Comparison of ENCODE assay signal across 21 cellular contexts in the genomic region with DNA sequence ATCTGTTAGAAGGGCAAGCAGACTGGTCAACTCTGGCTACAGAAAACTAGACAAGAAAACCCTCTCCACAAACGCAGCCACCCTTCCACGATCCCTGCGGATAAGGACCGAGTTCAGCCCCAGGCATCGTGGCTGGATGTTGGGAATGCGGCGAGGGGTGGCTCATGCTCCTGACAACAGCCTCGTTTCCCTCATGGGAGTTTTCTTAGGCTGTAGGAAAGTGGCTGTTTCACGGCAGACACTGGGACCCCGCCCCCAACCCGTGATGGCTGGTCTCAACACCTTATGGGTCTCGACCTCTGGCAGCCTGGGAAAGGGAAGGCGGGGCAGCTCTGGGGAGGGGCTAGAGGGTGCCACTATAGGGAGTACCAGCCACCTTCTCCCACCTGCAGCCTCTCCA.
"Had no signal": no experiment of that assay in that cellular context is flagged by ENCODE, and none has a peak within 500 bp of the region (broad histone marks: within the 10 kb centered on the region; RNA-seq: fewer than 3 reads in every experiment).

No MANE protein-coding gene starts in this region.

- H3K27me3 ChIP-seq: esophagus squamous epithelium, neutrophil, spleen, tibial nerve, upper lobe of right lung, vagina had no signal

- ATAC-seq: effector memory CD8-positive, alpha-beta T cell; left colon; naive thymus-derived CD4-positive, alpha-beta T cell; psoas muscle; sciatic nerve; stimulated activated memory B cell treated with anti-CD40 and anti-IgM and Interleukin-4, amounts not matched to agents 10 μg/mL and 1 μg/mL and 100 μg/mL, for 72 hours; upper lobe of right lung had no signal

- H3K4me3 ChIP-seq: esophagus squamous epithelium, psoas muscle, spleen, tibial nerve, upper lobe of right lung, vagina had no signal

- H3K27ac ChIP-seq: epithelial cell of prostate, neutrophil, psoas muscle, spleen, vagina had no signal

- H3K9me3 Mint-ChIP-seq: dendritic cell treated with granulocyte-macrophage colony-stimulating factor and Interleukin-4, amounts not matched to agents 40 ng/mL and 50 ng/mL, for 4 days; effector memory CD8-positive, alpha-beta T cell; naive thymus-derived CD4-positive, alpha-beta T cell; nephron progenitor cell; stimulated activated memory B cell treated with anti-CD40 and anti-IgM and Interleukin-4, amounts not matched to agents 10 μg/mL and 1 μg/mL and 100 μg/mL, for 72 hours; stimulated activated naive CD8-positive, alpha-beta T cell treated with anti-CD3 and anti-CD28 coated beads, Interleukin-15, Interleukin-2, amounts not matched to agents 100 ng/mL and 50 ng/mL, for 24 hours had no signal

- H3K4me3 Mint-ChIP-seq: dendritic cell treated with granulocyte-macrophage colony-stimulating factor and Interleukin-4, amounts not matched to agents 40 ng/mL and 50 ng/mL, for 4 days; effector memory CD8-positive, alpha-beta T cell; naive thymus-derived CD4-positive, alpha-beta T cell; nephron progenitor cell; stimulated activated memory B cell treated with anti-CD40 and anti-IgM and Interleukin-4, amounts not matched to agents 10 μg/mL and 1 μg/mL and 100 μg/mL, for 72 hours; stimulated activated naive CD8-positive, alpha-beta T cell treated with anti-CD3 and anti-CD28 coated beads, Interleukin-15, Interleukin-2, amounts not matched to agents 100 ng/mL and 50 ng/mL, for 24 hours had no signal

- H3K4me1 Mint-ChIP-seq: stimulated activated memory B cell treated with anti-CD40 and anti-IgM and Interleukin-4, amounts not matched to agents 10 μg/mL and 1 μg/mL and 100 μg/mL, for 72 hours had no signal

- H3K36me3 ChIP-seq: vagina had no signal

- H3K9me3 ChIP-seq: esophagus squamous epithelium, neutrophil, psoas muscle, spleen, tibial nerve, upper lobe of right lung, vagina had no signal

- H3K27me3 Mint-ChIP-seq: dendritic cell treated with granulocyte-macrophage colony-stimulating factor and Interleukin-4, amounts not matched to agents 40 ng/mL and 50 ng/mL, for 4 days; effector memory CD8-positive, alpha-beta T cell; naive thymus-derived CD4-positive, alpha-beta T cell; stimulated activated memory B cell treated with anti-CD40 and anti-IgM and Interleukin-4, amounts not matched to agents 10 μg/mL and 1 μg/mL and 100 μg/mL, for 72 hours; stimulated activated naive CD8-positive, alpha-beta T cell treated with anti-CD3 and anti-CD28 coated beads, Interleukin-15, Interleukin-2, amounts not matched to agents 100 ng/mL and 50 ng/mL, for 24 hours had no signal

- DNase-seq: effector memory CD8-positive, alpha-beta T cell; esophagus squamous epithelium; foreskin fibroblast; left colon; naive thymus-derived CD4-positive, alpha-beta T cell; nephron progenitor cell; psoas muscle; retina; spleen; stimulated activated CD4-positive, alpha-beta T cell treated with anti-CD3 and anti-CD28 coated beads, Interleukin-15, amount 100 ng/mL, for 24 hours; stimulated activated CD4-positive, alpha-beta T cell treated with anti-CD3 and anti-CD28 coated beads, Interleukin-1b, Interleukin-23, amount 100 ng/mL, for 48 hours; stimulated activated CD4-positive, alpha-beta T cell treated with anti-CD3 and anti-CD28 coated beads, Interleukin-4, amount 100 ng/mL, for 24 hours; upper lobe of right lung had no signal

- H3K27ac Mint-ChIP-seq: dendritic cell treated with granulocyte-macrophage colony-stimulating factor and Interleukin-4, amounts not matched to agents 40 ng/mL and 50 ng/mL, for 4 days; stimulated activated memory B cell treated with anti-CD40 and anti-IgM and Interleukin-4, amounts not matched to agents 10 μg/mL and 1 μg/mL and 100 μg/mL, for 72 hours; stimulated activated naive CD8-positive, alpha-beta T cell treated with anti-CD3 and anti-CD28 coated beads, Interleukin-15, Interleukin-2, amounts not matched to agents 100 ng/mL and 50 ng/mL, for 24 hours had no signal
